In genomic region chr14:40216976-40217375, GRCh38 we compare ENCODE assay signal across 14 cellular contexts.
DNase-seq lines count a peak whose midpoint lies in the region; ATAC-seq, FAIRE-seq and TF ChIP-seq lines count a peak whose summit lies in the region.
"Had no signal": no experiment of that assay in that cellular context is flagged by ENCODE, and none has a peak within 500 bp of the region (broad histone marks: within the 10 kb centered on the region; RNA-seq: fewer than 3 reads in every experiment).

No MANE protein-coding gene starts in this region.

- ATAC-seq in HepG2 (peak; percentile 34; the same call in 2 of the 3 replicates), right lobe of liver (no peak), upper lobe of right lung (peak; percentile 38), GM18858 (IDR thresholded peaks at IDR 0.05; ENCODE audit: unreplicated experiment) (no peak)
- ATAC-seq: CD8-positive, alpha-beta T cell had no signal

- no peak overlapping the region for H3K4me2 ChIP-seq in HepG2 (ENCODE audit: low read depth, low read length)

- no peaks in the 10 kb centered on the region for H3K4me1 ChIP-seq in HepG2 (ENCODE audit: insufficient read depth, low read length)
- no peaks in the 10 kb centered on the region for H3K4me1 ChIP-seq in right lobe of liver
- H3K4me1 ChIP-seq in kidney (ENCODE audit: control insufficient read depth in 1 of 2, insufficient read depth in 1 of 2, low read depth in 1 of 2, low read length in 2 of 2) = no peaks in the 10 kb centered on the region
- H3K4me1 ChIP-seq in upper lobe of right lung = no peaks in the 10 kb centered on the region

- CTCF ChIA-PET in HepG2 (lab: Yijun Ruan, JAX; ENCODE audit: low intra/inter-chr PET ratio, low total read pairs) = no interaction called here

- H3K27me3 ChIP-seq in HepG2 (ENCODE audit: control insufficient read depth in 1 of 2, insufficient read depth in 2 of 2, low read length in 2 of 2) = no peaks in the 10 kb centered on the region
- H3K27me3 ChIP-seq in right lobe of liver = no peaks in the 10 kb centered on the region
- H3K27me3 ChIP-seq in upper lobe of right lung = no peaks in the 10 kb centered on the region

- FAIRE-seq in HepG2 (lab: Jason Lieb, UNC) = no peak
- FAIRE-seq in kidney (lab: Jason Lieb, UNC) = no peak
- FAIRE-seq in D721Med (lab: Jason Lieb, UNC) = no peak
- FAIRE-seq: GM12891 had no signal

- peaks cover 90% of the 10 kb centered on the region for H3K9me3 ChIP-seq in HepG2 (ENCODE audit: low read length)
- no peaks in the 10 kb centered on the region for H3K9me3 ChIP-seq in right lobe of liver
- no peaks in the 10 kb centered on the region for H3K9me3 ChIP-seq in kidney (ENCODE audit: control insufficient read depth in 1 of 2, low read length in 2 of 2)
- no peaks in the 10 kb centered on the region for H3K9me3 ChIP-seq in upper lobe of right lung

- TF ChIP-seq POLR2A in HepG2 (IDR thresholded peaks at IDR 0.05; ENCODE audit: insufficient read depth in 1 of 2, low read depth in 2 of 2, low read length in 2 of 2) = no peak
- TF ChIP-seq POLR2A in right lobe of liver (IDR thresholded peaks at IDR 0.05) = no peak

- no peaks in the 10 kb centered on the region for H4K20me1 ChIP-seq in HepG2 (ENCODE audit: insufficient read depth, low read length)

- no peak for TF ChIP-seq RAD21 in HepG2 (CRISPR knock-in tag; IDR thresholded peaks at IDR 0.05)

- no TSS peak for BruUV-seq in HepG2 (replicated peaks; lab: Mats Ljungman, UMichigan)

- no peak overlapping the region for H3K4me3 ChIP-seq in HepG2 (replicated peaks in 1 of 3; ENCODE audit: insufficient read depth in 1 of 3, low read depth in 2 of 3, low read length in 3 of 3)
- no peak overlapping the region for H3K4me3 ChIP-seq in right lobe of liver
- H3K4me3 ChIP-seq in kidney (ENCODE audit: low read length in 2 of 2) = no peak overlapping the region
- H3K4me3 ChIP-seq in upper lobe of right lung = no peak overlapping the region

- no peaks in the 10 kb centered on the region for H3K79me2 ChIP-seq in HepG2 (ENCODE audit: insufficient read depth, low read length)

- TF ChIP-seq EP300 in HepG2 (IDR thresholded peaks at IDR 0.05; ENCODE audit: low read depth in 2 of 2, low read length in 2 of 2) (no peak), HepG2 (CRISPR knock-in tag; IDR thresholded peaks at IDR 0.05; ENCODE audit: borderline replicate concordance) (no peak)

- 60% methylated on average over 22 of the region's 22 CpGs for WGBS in HepG2 (ENCODE audit: low lambda C conversion rate)
- 80% methylated on average over 1 of the region's 22 CpGs for WGBS in right lobe of liver (ENCODE audit: insufficient coverage, low coverage, low lambda C conversion rate, missing lambda C conversion rate)

- POLR2A ChIA-PET in HepG2 (lab: Yijun Ruan, JAX) = no interaction called here

- no peak for TF ChIP-seq CTCF in HepG2 (CRISPR knock-in tag; IDR thresholded peaks at IDR 0.05)
- TF ChIP-seq CTCF in right lobe of liver (IDR thresholded peaks at IDR 0.05) = no peak
- TF ChIP-seq CTCF in kidney (IDR thresholded peaks at IDR 0.05; ENCODE audit: borderline replicate concordance, extremely low read depth, insufficient read depth) = no peak
- no peak for TF ChIP-seq CTCF in upper lobe of right lung (IDR thresholded peaks at IDR 0.05)
- TF ChIP-seq CTCF in D721Med (IDR thresholded peaks at IDR 0.05; ENCODE audit: insufficient read depth, missing control alignments) = no peak

- DNase-seq in HepG2 (ENCODE audit: low spot score) (no peak), right lobe of liver (no peak), NCI-H446 treated with DMSO at 0.1 percent for 48 hours (lab: John Stamatoyannopoulos, UW) (peak; percentile 23), kidney (peak; percentile 65), upper lobe of right lung (no peak), KBM-7 (no peak), D721Med (ENCODE audit: insufficient read length, low spot score) (no peak)
- DNase-seq: ACHN; CD8-positive, alpha-beta T cell; COR-L47; GOT3; H9 had no signal

- H3K9ac ChIP-seq in HepG2 (ENCODE audit: insufficient read depth, low read depth, low read length) (no peak overlapping the region), kidney (ENCODE audit: low read length in 2 of 2) (no peak overlapping the region)

- H3K36me3 ChIP-seq in HepG2 (replicated peaks in 1 of 2; ENCODE audit: control insufficient read depth in 1 of 2, insufficient read depth in 2 of 2, low read length in 2 of 2) (no peaks in the 10 kb centered on the region), right lobe of liver (no peaks in the 10 kb centered on the region), kidney (ENCODE audit: control insufficient read depth in 1 of 2, insufficient read depth in 2 of 2, low read length in 2 of 2) (no peaks in the 10 kb centered on the region), upper lobe of right lung (no peaks in the 10 kb centered on the region)

- in situ Hi-C loops in HepG2 (cut with HindIII; ENCODE audit: extremely low pct_ligation_motif_present, low pct_unique_long_range_greater_than_20kb) (no loop called here), KBM-7 (cut with MboI; ENCODE audit: low pct_unique_long_range_greater_than_20kb, low sequenced_read_pairs) (no loop called here)

- H2AFZ ChIP-seq in HepG2 (ENCODE audit: low read length) = no peak overlapping the region

- intact Hi-C loops in HepG2 (cut with micrococcal nuclease; ENCODE audit: unreplicated experiment) = no loop called here
- intact Hi-C loops in right lobe of liver (cut with DNase I) = no loop called here
- intact Hi-C loops in kidney (cut with DNase I) = no loop called here
- intact Hi-C loops in upper lobe of right lung (cut with DNase I) = no loop called here

- no peak overlapping the region for H3K27ac ChIP-seq in HepG2 (ENCODE audit: extremely low read length, insufficient read depth, low read length)
- no peak overlapping the region for H3K27ac ChIP-seq in right lobe of liver
- no peak overlapping the region for H3K27ac ChIP-seq in kidney (ENCODE audit: low read depth in 2 of 2, low read length in 2 of 2)
- no peak overlapping the region for H3K27ac ChIP-seq in upper lobe of right lung

TF ChIP-seq in HepG2, 621 proteins besides CTCF, POLR2A, EP300 and RAD21:
- no peak for TF ChIP-seq KLF13 (CRISPR knock-in tag; IDR thresholded peaks at IDR 0.05)
- no peak for TF ChIP-seq ZNF274 (CRISPR knock-in tag; IDR thresholded peaks at IDR 0.05)
- TF ChIP-seq ZNF260 (CRISPR knock-in tag; IDR thresholded peaks at IDR 0.05; ENCODE audit: borderline replicate concordance, low read depth) = no peak
- no peak for TF ChIP-seq DRAP1 (CRISPR knock-in tag; IDR thresholded peaks at IDR 0.05)
- TF ChIP-seq ZNF619 (CRISPR knock-in tag; IDR thresholded peaks at IDR 0.05) = no peak
- no peak for TF ChIP-seq TBX3 (IDR thresholded peaks at IDR 0.05; ENCODE audit: borderline replicate concordance)
- TF ChIP-seq ZNF605 (CRISPR knock-in tag; IDR thresholded peaks at IDR 0.05) = no peak
- no peak for TF ChIP-seq FOXJ3 (CRISPR knock-in tag; IDR thresholded peaks at IDR 0.05; ENCODE audit: borderline replicate concordance)
- no peak for TF ChIP-seq BRF2 (CRISPR knock-in tag; IDR thresholded peaks at IDR 0.05)
- TF ChIP-seq MBD4 (IDR thresholded peaks at IDR 0.05; ENCODE audit: borderline replicate concordance, low read length) = no peak
- TF ChIP-seq THRA (CRISPR knock-in tag; IDR thresholded peaks at IDR 0.05; ENCODE audit: borderline replicate concordance) = no peak
- no peak for TF ChIP-seq ZBTB1 (CRISPR knock-in tag; IDR thresholded peaks at IDR 0.05; ENCODE audit: borderline replicate concordance)
- TF ChIP-seq NR2C2 (CRISPR knock-in tag; IDR thresholded peaks at IDR 0.05; ENCODE audit: borderline replicate concordance) = no peak
- no peak for TF ChIP-seq REXO4 (CRISPR knock-in tag; IDR thresholded peaks at IDR 0.05; ENCODE audit: borderline replicate concordance)
TF ChIP-seq in HepG2: peak in this region for 0.

Comparison
In these comparisons a context has a peak if more than half of its experiments do, and no peak if none do; other contexts are left out.
1. ATAC-seq: peak in HepG2 (single experiment) and upper lobe of right lung (single experiment); none in right lobe of liver (0 of 4) and GM18858 (single experiment).
2. DNase-seq: peak in NCI-H446 treated with DMSO at 0.1 percent for 48 hours (single experiment) and kidney (single experiment); none in HepG2 (single experiment), right lobe of liver (0 of 3), upper lobe of right lung (single experiment), KBM-7 (single experiment) and D721Med (single experiment).